Comparison of ENCODE assay signal across 13 cellular contexts in genomic region chr5:19547640-19548039, GRCh38.
A peak's percentile ranks its signal among the peaks of the same experiment; 100 is the strongest.
DNase-seq lines count a peak whose midpoint lies in the region; ATAC-seq and TF ChIP-seq lines count a peak whose summit lies in the region.
"Had no signal": no experiment of that assay in that cellular context is flagged by ENCODE, and none has a peak within 500 bp of the region (broad histone marks: within the 10 kb centered on the region; RNA-seq: fewer than 3 reads in every experiment).

No MANE protein-coding gene starts in this region.

- H3K9me3 ChIP-seq in left lung: no peaks in the 10 kb centered on the region
- no peaks in the 10 kb centered on the region for H3K9me3 ChIP-seq in CD4-positive, alpha-beta T cell (ENCODE audit: control insufficient read depth, low read length)

- no peaks in the 10 kb centered on the region for H3K36me3 Mint-ChIP-seq in CD4-positive, alpha-beta T cell (ENCODE audit: low read depth)
- H3K36me3 Mint-ChIP-seq: activated naive CD4-positive, alpha-beta T cell treated with anti-CD3 and anti-CD28 coated beads, Interleukin-2, amount 10 ng/mL, durations not matched to agents 7 days and 5 days had no signal

- H3K4me1 ChIP-seq in left lung: no peaks in the 10 kb centered on the region

- ATAC-seq in left lung (peak; percentile 76), HG02678 (IDR thresholded peaks at IDR 0.05; ENCODE audit: unreplicated experiment) (no peak)
- no peak for ATAC-seq in CD4-positive, alpha-beta T cell (ENCODE audit: poor library complexity)

- H3K27ac ChIP-seq in left lung: no peak overlapping the region
- H3K27ac ChIP-seq in CD4-positive, alpha-beta T cell (ENCODE audit: low read depth, low read length): no peak overlapping the region

- no peak overlapping the region for H3K4me3 ChIP-seq in choroid plexus epithelial cell (ENCODE audit: low read depth, low read length)
- no peak overlapping the region for H3K4me3 ChIP-seq in left lung

- no peak overlapping the region for H3K27ac Mint-ChIP-seq in CD4-positive, alpha-beta T cell
- H3K27ac Mint-ChIP-seq: activated naive CD4-positive, alpha-beta T cell treated with anti-CD3 and anti-CD28 coated beads, Interleukin-2, amount 10 ng/mL, durations not matched to agents 7 days and 5 days had no signal

- POLR2A ChIA-PET in CD4-positive, alpha-beta T cell (lab: Charles Lee): no interaction called here

- H3K36me3 ChIP-seq in left lung: no peaks in the 10 kb centered on the region

- CTCF ChIA-PET in CD4-positive, alpha-beta T cell (lab: Charles Lee): no interaction called here

- DNase-seq in Daoy (ENCODE audit: low read depth) (peak; percentile 62), NCI-H446 (lab: John Stamatoyannopoulos, UW) (peak; percentile 74 to 91), choroid plexus epithelial cell (ENCODE audit: low read depth) (peak; percentile 43), left lung (no peak), SW 1271 (lab: John Stamatoyannopoulos, UW) (no peak)
- DNase-seq in activated CD8-positive, alpha-beta memory T cell treated with anti-CD3 and anti-CD28 coated beads, Interleukin-2, amount 50 U/mL, for 4 hours: no peak
- DNase-seq in CD4-positive, alpha-beta T cell: no peak
- DNase-seq: activated naive CD4-positive, alpha-beta T cell treated with anti-CD3 and anti-CD28 coated beads, Interleukin-2, amount 10 ng/mL, durations not matched to agents 7 days and 5 days; cerebellar nuclear complex; NCI-H2081 treated with DMSO at 0.1 percent for 48 hours; occipital lobe; substantia nigra had no signal

- H3K4me1 Mint-ChIP-seq in CD4-positive, alpha-beta T cell (ENCODE audit: low read depth): no peaks in the 10 kb centered on the region
- H3K4me1 Mint-ChIP-seq: activated naive CD4-positive, alpha-beta T cell treated with anti-CD3 and anti-CD28 coated beads, Interleukin-2, amount 10 ng/mL, durations not matched to agents 7 days and 5 days had no signal

- H3K4me3 Mint-ChIP-seq in CD4-positive, alpha-beta T cell: no peak overlapping the region
- H3K4me3 Mint-ChIP-seq: activated naive CD4-positive, alpha-beta T cell treated with anti-CD3 and anti-CD28 coated beads, Interleukin-2, amount 10 ng/mL, durations not matched to agents 7 days and 5 days had no signal

- H3K9me3 Mint-ChIP-seq in CD4-positive, alpha-beta T cell: peaks cover 17% of the 10 kb centered on the region

- H3K27me3 Mint-ChIP-seq in CD4-positive, alpha-beta T cell: no peaks in the 10 kb centered on the region
- H3K27me3 Mint-ChIP-seq: activated naive CD4-positive, alpha-beta T cell treated with anti-CD3 and anti-CD28 coated beads, Interleukin-2, amount 10 ng/mL, durations not matched to agents 7 days and 5 days had no signal

- intact Hi-C loops in left lung (cut with DNase I): no loop called here
- intact Hi-C loops in CD4-positive, alpha-beta T cell (cut with DNase I, micrococcal nuclease): no loop called here

- H3K27me3 ChIP-seq in left lung: no peaks in the 10 kb centered on the region
- H3K27me3 ChIP-seq in CD4-positive, alpha-beta T cell (ENCODE audit: control insufficient read depth, insufficient read depth, low read length): no peaks in the 10 kb centered on the region

- TF ChIP-seq CTCF in choroid plexus epithelial cell (conservative IDR thresholded peaks at IDR 0.05; ENCODE audit: low read depth, low read length): no peak
- no peak for TF ChIP-seq CTCF in left lung (IDR thresholded peaks at IDR 0.05)
- no peak for TF ChIP-seq CTCF in CD4-positive, alpha-beta T cell (IDR thresholded peaks at IDR 0.05)

Comparison
In these comparisons a context has a peak if more than half of its experiments do, and no peak if none do; other contexts are left out.
1. DNase-seq: peak in Daoy (single experiment), NCI-H446 (2 of 2) and choroid plexus epithelial cell (single experiment); none in left lung (0 of 2), activated CD8-positive, alpha-beta memory T cell treated with anti-CD3 and anti-CD28 coated beads, Interleukin-2, amount 50 U/mL, for 4 hours (single experiment), SW 1271 (0 of 2) and CD4-positive, alpha-beta T cell (0 of 10).